ENCODE assay signal across 37 cellular contexts in genomic region chr7:52323202-52323746, GRCh38.
"Had no signal": no experiment of that assay in that cellular context is flagged by ENCODE, and none has a peak within 500 bp of the region (broad histone marks: within the 10 kb centered on the region; RNA-seq: fewer than 3 reads in every experiment).

No MANE protein-coding gene starts in this region.

- H3K36me3 Mint-ChIP-seq: activated CD4-positive, alpha-beta memory T cell treated with anti-CD3 and anti-CD28 coated beads for 36 hours; activated naive CD8-positive, alpha-beta T cell treated with anti-CD3 and anti-CD28 coated beads for 36 hours had no signal

- H3K36me3 ChIP-seq: adrenal gland, brain microvascular endothelial cell, breast epithelium, WERI-Rb-1 had no signal

- ATAC-seq: activated CD8-positive, alpha-beta T cell treated with anti-CD3 and anti-CD28 coated beads for 36 hours; activated naive CD4-positive, alpha-beta T cell treated with anti-CD3 and anti-CD28 coated beads, Interleukin-2, amount 50 U/mL, for 72 hours; activated T-cell treated with anti-CD3 and anti-CD28 coated beads, Interleukin-2, amount 50 U/mL, for 4 hours; activated T-cell treated with anti-CD3 and anti-CD28 coated beads, Interleukin-2, amount 50 U/mL, for 72 hours; activated T-helper 17 cell treated with anti-CD3 and anti-CD28 coated beads, Interleukin-2, amount 50 U/mL, for 72 hours; body of pancreas had no signal

- FAIRE-seq: astrocyte, TTC549 had no signal

- H3K9me3 ChIP-seq: adrenal gland, body of pancreas had no signal

- H3K4me3 Mint-ChIP-seq: activated B cell treated with CpG ODN at 0.5 μM for 24 hours; activated CD4-positive, alpha-beta memory T cell treated with anti-CD3 and anti-CD28 coated beads for 36 hours; activated CD4-positive, alpha-beta T cell treated with anti-CD3 and anti-CD28 coated beads, Interleukin-2, amount 10 ng/mL, durations not matched to agents 24 days and 14 days; activated CD8-positive, alpha-beta T cell treated with anti-CD3 and anti-CD28 coated beads for 36 hours; activated naive CD4-positive, alpha-beta T cell treated with anti-CD3 and anti-CD28 coated beads for 36 hours; activated naive CD8-positive, alpha-beta T cell treated with anti-CD3 and anti-CD28 coated beads for 36 hours; activated T-cell treated with anti-CD3 and anti-CD28 coated beads, Interleukin-2, amount 50 U/mL, for 4 hours; activated T-cell treated with anti-CD3 and anti-CD28 coated beads, Interleukin-2, amount 50 U/mL, for 72 hours; activated T-helper 1 cell treated with anti-CD3 and anti-CD28 coated beads, Interleukin-12 subunit alpha, Interleukin-12 subunit beta, Interleukin-2, Interleukin-4 antibody, amounts not matched to agents 30 ng/mL and 10 ng/mL and 1 ng/mL, durations not matched to agents 14 hours and 24 hours and 36 hours; activated T-helper 17 cell treated with anti-CD3 and anti-CD28 coated beads, Interleukin-2, amount 50 U/mL, for 72 hours; T-helper 1 cell treated with Interleukin-12 subunit alpha and Interleukin-12 subunit beta and Interleukin-4 antibody, amounts not matched to agents 30 μg/mL and 1 μg/mL, for 36 hours; T-helper 2 cell treated with Interferon-gamma antibody and Interleukin-4, amounts not matched to agents 5 μg/mL and 100 μg/mL, for 36 hours had no signal

- DNase-seq: activated B cell treated with CpG ODN at 0.5 μM for 24 hours; activated CD4-positive, alpha-beta memory T cell treated with anti-CD3 and anti-CD28 coated beads for 36 hours; activated CD4-positive, alpha-beta T cell treated with anti-CD3 and anti-CD28 coated beads for 4 hours; activated CD4-positive, alpha-beta T cell treated with anti-CD3 and anti-CD28 coated beads, Interleukin-2, amount 10 ng/mL, durations not matched to agents 24 days and 14 days; activated CD4-positive, alpha-beta T cell treated with anti-CD3 and anti-CD28 coated beads, Interleukin-2, amount 50 U/mL, for 1 hour; activated CD4-positive, alpha-beta T cell treated with anti-CD3 and anti-CD28 coated beads, Interleukin-2, amount 50 U/mL, for 4 hours; activated CD4-positive, CD25-positive, alpha-beta regulatory T cell treated with anti-CD3 and anti-CD28 coated beads, Interleukin-2, amount 50 U/mL, for 72 hours; activated CD8-positive, alpha-beta memory T cell treated with anti-CD3 and anti-CD28 coated beads, Interleukin-2, amount 50 U/mL, for 4 hours; activated CD8-positive, alpha-beta T cell treated with anti-CD3 and anti-CD28 coated beads for 36 hours; activated effector memory CD4-positive, alpha-beta T cell treated with anti-CD3 and anti-CD28 coated beads, Interleukin-2, amount 50 U/mL, for 16 hours; activated gamma-delta T cell treated with Interleukin-2 at 50 U/mL for 16 hours; activated naive CD4-positive, alpha-beta T cell; activated naive CD4-positive, alpha-beta T cell treated with anti-CD3 and anti-CD28 coated beads for 36 hours; activated naive CD4-positive, alpha-beta T cell treated with anti-CD3 and anti-CD28 coated beads, Interleukin-2, amount 50 U/mL, for 16 hours; activated naive CD8-positive, alpha-beta T cell treated with anti-CD3 and anti-CD28 coated beads for 36 hours; activated T-cell treated with anti-CD3 and anti-CD28 coated beads for 4 hours; activated T-cell treated with anti-CD3 and anti-CD28 coated beads, Interleukin-2, amount 50 U/mL, for 1 hour; activated T-cell treated with anti-CD3 and anti-CD28 coated beads, Interleukin-2, amount 50 U/mL, for 4 hours; activated T-cell treated with anti-CD3 and anti-CD28 coated beads, Interleukin-2, amount 50 U/mL, for 72 hours; adrenal gland; amniotic stem cell; aorta; body of pancreas; brain microvascular endothelial cell; central memory CD4-positive, alpha-beta T cell; T-helper 1 cell; T-helper 2 cell; T-helper 9 cell; WERI-Rb-1 had no signal

- H3K27me3 ChIP-seq: adrenal gland, body of pancreas, brain microvascular endothelial cell, breast epithelium had no signal

- H3K27ac ChIP-seq: adrenal gland, body of pancreas, brain microvascular endothelial cell, breast epithelium, WERI-Rb-1 had no signal

- H3K4me1 ChIP-seq: adrenal gland, body of pancreas, breast epithelium had no signal

- H3K27ac Mint-ChIP-seq: activated B cell treated with CpG ODN at 0.5 μM for 24 hours; activated CD4-positive, alpha-beta memory T cell treated with anti-CD3 and anti-CD28 coated beads for 36 hours; activated CD4-positive, alpha-beta T cell treated with anti-CD3 and anti-CD28 coated beads, Interleukin-2, amount 10 ng/mL, durations not matched to agents 24 days and 14 days; activated CD8-positive, alpha-beta T cell treated with anti-CD3 and anti-CD28 coated beads for 36 hours; activated naive CD4-positive, alpha-beta T cell treated with anti-CD3 and anti-CD28 coated beads for 36 hours; activated naive CD4-positive, alpha-beta T cell treated with anti-CD3 and anti-CD28 coated beads, Interleukin-2, amount 50 U/mL, for 72 hours; activated naive CD8-positive, alpha-beta T cell treated with anti-CD3 and anti-CD28 coated beads for 36 hours; activated T-cell treated with anti-CD3 and anti-CD28 coated beads, Interleukin-2, amount 50 U/mL, for 72 hours; activated T-helper 1 cell treated with anti-CD3 and anti-CD28 coated beads, Interleukin-12 subunit alpha, Interleukin-12 subunit beta, Interleukin-2, Interleukin-4 antibody, amounts not matched to agents 30 ng/mL and 10 ng/mL and 1 ng/mL, durations not matched to agents 14 hours and 24 hours and 36 hours; activated T-helper 17 cell treated with anti-CD3 and anti-CD28 coated beads, Interleukin-2, amount 50 U/mL, for 72 hours; T-helper 1 cell treated with Interleukin-12 subunit alpha and Interleukin-12 subunit beta and Interleukin-4 antibody, amounts not matched to agents 30 μg/mL and 1 μg/mL, for 36 hours; T-helper 2 cell treated with Interferon-gamma antibody and Interleukin-4, amounts not matched to agents 5 μg/mL and 100 μg/mL, for 36 hours had no signal

- H3K27me3 Mint-ChIP-seq: activated B cell treated with CpG ODN at 0.5 μM for 24 hours; activated CD4-positive, alpha-beta memory T cell treated with anti-CD3 and anti-CD28 coated beads for 36 hours; activated CD4-positive, alpha-beta T cell treated with anti-CD3 and anti-CD28 coated beads, Interleukin-2, amount 10 ng/mL, durations not matched to agents 24 days and 14 days; activated CD8-positive, alpha-beta T cell treated with anti-CD3 and anti-CD28 coated beads for 36 hours; activated naive CD8-positive, alpha-beta T cell treated with anti-CD3 and anti-CD28 coated beads for 36 hours; activated T-helper 17 cell treated with anti-CD3 and anti-CD28 coated beads, Interleukin-2, amount 50 U/mL, for 72 hours had no signal

- H3K4me1 Mint-ChIP-seq: activated B cell treated with CpG ODN at 0.5 μM for 24 hours; activated CD4-positive, alpha-beta T cell treated with anti-CD3 and anti-CD28 coated beads, Interleukin-2, amount 10 ng/mL, durations not matched to agents 24 days and 14 days; activated naive CD8-positive, alpha-beta T cell treated with anti-CD3 and anti-CD28 coated beads for 36 hours; activated T-helper 17 cell treated with anti-CD3 and anti-CD28 coated beads, Interleukin-2, amount 50 U/mL, for 72 hours had no signal

- H3K4me3 ChIP-seq: adrenal gland, body of pancreas, breast epithelium had no signal
